19 cellular contexts compared by ENCODE assay signal in the genomic region with DNA sequence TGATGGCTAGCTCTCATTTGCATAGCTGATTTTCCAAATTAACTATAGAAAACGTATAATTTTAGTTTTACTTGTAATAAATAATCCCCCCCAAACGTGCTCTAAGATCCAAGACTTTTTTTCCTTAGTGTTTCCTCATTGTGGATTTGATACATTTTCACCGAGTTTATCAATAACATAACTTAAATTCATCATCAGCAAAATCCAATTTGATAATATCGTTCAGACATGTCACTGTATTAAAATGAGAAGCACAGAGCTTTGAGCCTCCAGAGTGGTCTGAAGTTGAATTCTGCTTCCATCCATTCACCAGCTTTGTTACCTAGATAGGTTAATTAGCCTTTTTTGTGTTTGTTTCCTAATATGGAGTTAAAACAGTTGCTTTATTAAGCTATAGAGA.
"Had no signal": no experiment of that assay in that cellular context is flagged by ENCODE, and none has a peak within 500 bp of the region (broad histone marks: within the 10 kb centered on the region; RNA-seq: fewer than 3 reads in every experiment).

No MANE protein-coding gene starts in this region.

- H2AFZ ChIP-seq: hepatocyte had no signal

- H3K27ac ChIP-seq: colonic mucosa, esophagus muscularis mucosa, foreskin keratinocyte, gastroesophageal sphincter, heart left ventricle, hepatocyte, left lung, lower lobe of right lung had no signal

- H3K9me3 ChIP-seq: colonic mucosa, esophagus muscularis mucosa, gastroesophageal sphincter, heart left ventricle, left lung, lower lobe of right lung, mucosa of descending colon had no signal

- H3K27me3 ChIP-seq: colonic mucosa, esophagus muscularis mucosa, foreskin keratinocyte, gastroesophageal sphincter, heart left ventricle, hepatocyte, left lung had no signal

- H3K4me3 ChIP-seq: colonic mucosa, esophagus muscularis mucosa, gastroesophageal sphincter, heart left ventricle, hepatocyte, left lung, lower lobe of right lung, mucosa of descending colon had no signal

- FAIRE-seq: endothelial cell of umbilical vein, keratinocyte had no signal

- H3K36me3 ChIP-seq: colonic mucosa, esophagus muscularis mucosa, gastroesophageal sphincter, heart left ventricle, left lung, lower lobe of right lung had no signal

- DNase-seq: colonic mucosa; cortex of kidney; effector CD8-positive, alpha-beta T cell; foreskin keratinocyte; heart left ventricle; hypothalamus; immature natural killer cell; left cardiac atrium; left lung; left ventricle myocardium superior; lower lobe of right lung; mesenchymal stem cell; mucosa of descending colon; naive B cell had no signal

- H3K4me2 ChIP-seq: hepatocyte had no signal

- ATAC-seq: foreskin keratinocyte, gastroesophageal sphincter, heart left ventricle, left cardiac atrium, left lung, left ventricle myocardium superior, lower lobe of right lung, mucosa of descending colon had no signal

- H3K4me1 ChIP-seq: colonic mucosa, esophagus muscularis mucosa, foreskin keratinocyte, gastroesophageal sphincter, left lung, lower lobe of right lung had no signal
